1 cellular context compared by ENCODE assay signal in genomic region chr7:5591547-5591899, GRCh38.
TF ChIP-seq lines count a peak whose summit lies in the region.

No MANE protein-coding gene starts in this region.

TF ChIP-seq in WTC11, 78 proteins besides CTCF, POLR2A, EP300 and RAD21 (continued from another document):
- TF ChIP-seq HMGXB4 (CRISPR knock-in tag; IDR thresholded peaks at IDR 0.05), result no peak
